ENCODE assay signal across 15 cellular contexts in the genomic region with DNA sequence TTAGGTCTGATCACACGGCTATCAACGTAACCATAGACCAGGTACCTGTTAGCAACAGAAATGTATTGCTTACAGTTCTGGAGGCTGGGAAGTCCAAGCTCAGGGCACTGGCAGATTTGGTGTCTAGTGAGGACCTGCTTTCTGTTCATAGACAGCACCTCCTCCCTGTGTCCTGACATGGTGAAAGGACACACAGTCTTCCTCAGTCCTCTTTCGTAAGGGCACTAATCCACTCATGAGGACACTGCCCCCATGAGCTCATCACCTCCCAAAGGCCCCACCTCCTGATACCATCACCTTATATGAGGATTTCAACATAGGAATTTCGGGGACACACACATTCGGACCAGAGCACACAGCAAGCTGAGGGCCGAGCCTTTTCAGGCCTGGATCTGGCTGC.
"Had no signal": no experiment of that assay in that cellular context is flagged by ENCODE, and none has a peak within 500 bp of the region (broad histone marks: within the 10 kb centered on the region; RNA-seq: fewer than 3 reads in every experiment).

No MANE protein-coding gene starts in this region.

- H3K4me1 ChIP-seq: colonic mucosa, tibial artery, uterus had no signal

- H3K9me3 ChIP-seq: colonic mucosa, neutrophil, tibial artery, upper lobe of left lung, uterus had no signal

- H3K4me3 Mint-ChIP-seq: immature natural killer cell; naive thymus-derived CD4-positive, alpha-beta T cell; nephron progenitor cell; stimulated activated effector memory CD8-positive, alpha-beta T cell treated with anti-CD3 and anti-CD28 coated beads, Interleukin-12 subunit alpha, Interleukin-12 subunit beta, amount 100 ng/mL, for 72 hours had no signal

- H3K4me1 Mint-ChIP-seq: immature natural killer cell; naive thymus-derived CD4-positive, alpha-beta T cell; stimulated activated effector memory CD8-positive, alpha-beta T cell treated with anti-CD3 and anti-CD28 coated beads, Interleukin-12 subunit alpha, Interleukin-12 subunit beta, amount 100 ng/mL, for 72 hours had no signal

- H3K36me3 Mint-ChIP-seq: immature natural killer cell; naive thymus-derived CD4-positive, alpha-beta T cell; stimulated activated effector memory CD8-positive, alpha-beta T cell treated with anti-CD3 and anti-CD28 coated beads, Interleukin-12 subunit alpha, Interleukin-12 subunit beta, amount 100 ng/mL, for 72 hours had no signal

- H3K9me3 Mint-ChIP-seq: immature natural killer cell; naive thymus-derived CD4-positive, alpha-beta T cell; nephron progenitor cell; stimulated activated effector memory CD8-positive, alpha-beta T cell treated with anti-CD3 and anti-CD28 coated beads, Interleukin-12 subunit alpha, Interleukin-12 subunit beta, amount 100 ng/mL, for 72 hours had no signal

- H3K27ac ChIP-seq: colonic mucosa, neutrophil, tibial artery, upper lobe of left lung, uterus had no signal

- H3K27me3 ChIP-seq: colonic mucosa, neutrophil, tibial artery, upper lobe of left lung, uterus had no signal

- ATAC-seq: naive thymus-derived CD4-positive, alpha-beta T cell; stimulated activated effector memory CD8-positive, alpha-beta T cell treated with anti-CD3 and anti-CD28 coated beads, Interleukin-12 subunit alpha, Interleukin-12 subunit beta, amount 100 ng/mL, for 72 hours; stimulated activated naive CD8-positive, alpha-beta T cell treated with anti-CD3 and anti-CD28 coated beads, Interleukin-15, Interleukin-2, amounts not matched to agents 100 U/mL and 50 U/mL, for 24 hours had no signal

- H3K4me3 ChIP-seq: colonic mucosa, smooth muscle cell, tibial artery, upper lobe of left lung, uterus had no signal

- DNase-seq: colonic mucosa; dermis blood vessel endothelial cell; foreskin melanocyte; immature natural killer cell; naive thymus-derived CD4-positive, alpha-beta T cell; nephron progenitor cell; stimulated activated CD4-positive, alpha-beta T cell treated with anti-CD3 and anti-CD28 coated beads, Interleukin-2, amount 100 ng/mL, for 48 hours; stimulated activated CD8-positive, alpha-beta memory T cell treated with anti-CD3 and anti-CD28 coated beads, Interleukin-4, amount 100 ng/mL, for 48 hours; stimulated activated naive CD8-positive, alpha-beta T cell treated with anti-CD3 and anti-CD28 coated beads, Interleukin-15, Interleukin-2, amounts not matched to agents 100 U/mL and 50 U/mL, for 24 hours; tibial artery; upper lobe of left lung; uterus had no signal

- H3K36me3 ChIP-seq: colonic mucosa, neutrophil, uterus had no signal

- H3K27ac Mint-ChIP-seq: immature natural killer cell; naive thymus-derived CD4-positive, alpha-beta T cell; nephron progenitor cell; stimulated activated effector memory CD8-positive, alpha-beta T cell treated with anti-CD3 and anti-CD28 coated beads, Interleukin-12 subunit alpha, Interleukin-12 subunit beta, amount 100 ng/mL, for 72 hours had no signal
